Comparison of ENCODE assay signal across 7 cellular contexts in genomic region chr3:190101320-190102117, GRCh38. TPM values are rescaled to one million over a fixed set of nuclear protein-coding genes. Genes with fewer than 3 reads are reported as not detected.
A peak's percentile ranks its signal among the peaks of the same experiment; 100 is the strongest.
DNase-seq lines count a peak whose midpoint lies in the region; ATAC-seq and TF ChIP-seq lines count a peak whose summit lies in the region.

No MANE protein-coding gene starts in this region.

- in situ Hi-C loops in SK-MEL-5 (cut with HindIII; ENCODE audit: low pct_unique_long_range_greater_than_20kb, low sequenced_read_pairs): no loop called here

- TF ChIP-seq CTCF in gastroesophageal sphincter (IDR thresholded peaks at IDR 0.05): no peak

- TF ChIP-seq EP300 in gastroesophageal sphincter (IDR thresholded peaks at IDR 0.05): no peak

- no peaks in the 10 kb centered on the region for H3K9me3 ChIP-seq in gastroesophageal sphincter

- ATAC-seq in gastroesophageal sphincter (no peak), GM18907 (IDR thresholded peaks at IDR 0.05; ENCODE audit: unreplicated experiment) (no peak)

- WGBS in gastroesophageal sphincter (ENCODE audit: low coverage in 1 of 2), 2 donors: 3 to 7% methylated on average over 7 of the region's 8 CpGs

- DNase-seq in H4 (ENCODE audit: low spot score) (peak; percentile 59), SK-MEL-5 (ENCODE audit: low read depth, low spot score) (peak; percentile 55), stromal cell of bone marrow (ENCODE audit: low read depth) (peak; percentile 57), OCI-M2 (lab: John Stamatoyannopoulos, UW; ENCODE audit: unreplicated experiment) (no peak), occipital lobe (lab: John Stamatoyannopoulos, UW) (no peak)

- H3K4me3 ChIP-seq in gastroesophageal sphincter: peak overlapping the region; percentile 38 to 44

- H3K27me3 ChIP-seq in gastroesophageal sphincter: no peaks in the 10 kb centered on the region

- H3K27ac ChIP-seq in gastroesophageal sphincter: peak overlapping the region; percentile 63 to 75 (median 70)

- no peak for TF ChIP-seq POLR2A in gastroesophageal sphincter (IDR thresholded peaks at IDR 0.05)

- peaks cover 0 to 23% (median 0%) of the 10 kb centered on the region in 3 donors for H3K4me1 ChIP-seq in gastroesophageal sphincter

- H3K36me3 ChIP-seq in gastroesophageal sphincter: no peaks in the 10 kb centered on the region

RNA-seq across cellular contexts. Expression of gene P3H2, which starts 19.2 kb away (rescaled TPM):
- 22.7 and 28.7 TPM in 2 replicates for total RNA-seq in H4 (2014; rRNA removed; shearing (Covaris generic))
- total RNA-seq in SK-MEL-5 (2014; rRNA removed; shearing (Covaris generic)): 17.5 and 18.1 TPM in 2 replicates
- polyA plus RNA-seq in SK-MEL-5 (2015; cell fraction: cytosol; rRNA removed): 11.3 and 12.4 TPM in 2 replicates
- 4.3 and 8.8 TPM in 2 replicates for polyA plus RNA-seq in SK-MEL-5 (2015; cell fraction: nucleus; rRNA removed)
- total RNA-seq in gastroesophageal sphincter (10 to 100 TPM; 10.6 to 55.9 (median 36.2) TPM), occipital lobe (2.8 TPM)

Comparison
In these comparisons a context has a peak if more than half of its experiments do, and no peak if none do; other contexts are left out.
1. DNase-seq: peak in H4 (single experiment), SK-MEL-5 (single experiment) and stromal cell of bone marrow (single experiment); none in OCI-M2 (single experiment) and occipital lobe (single experiment).